8 cellular contexts compared by ENCODE assay signal in the genomic region with DNA sequence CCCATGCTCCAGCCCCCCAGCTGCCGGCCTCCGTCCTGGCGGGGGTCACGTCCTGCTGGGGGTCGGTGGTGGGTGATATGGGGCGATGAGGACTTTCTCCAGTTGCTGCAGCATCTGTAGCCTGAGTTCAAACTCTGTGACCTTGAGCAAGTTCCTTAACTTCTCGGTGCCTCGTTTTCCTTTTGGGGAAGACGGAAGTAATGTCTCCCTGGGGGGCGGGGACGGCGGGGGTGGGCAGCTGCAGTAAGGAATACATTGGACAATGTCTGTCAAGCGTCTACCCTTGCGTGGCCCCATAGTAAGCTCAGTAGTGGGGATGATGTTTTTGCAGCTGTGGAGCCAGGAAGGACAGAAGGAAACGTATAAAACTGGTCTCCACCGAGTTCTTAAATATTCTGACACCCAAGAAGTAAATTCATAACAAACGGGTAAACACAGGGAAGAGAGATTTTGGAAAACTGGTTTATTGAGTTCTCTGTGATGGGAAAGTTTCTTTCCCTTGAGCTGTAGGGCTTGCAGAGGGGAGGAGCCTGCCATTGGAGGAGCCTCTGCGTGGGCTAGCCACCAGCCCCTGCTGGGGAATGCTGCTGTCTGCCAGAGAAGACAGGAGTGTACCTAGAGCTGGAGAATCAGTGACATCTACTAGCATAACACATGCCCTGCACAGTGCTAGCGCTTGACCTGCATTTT. TPM values are rescaled to one million over a fixed set of nuclear protein-coding genes. Genes with fewer than 3 reads are reported as not detected.
A peak's percentile ranks its signal among the peaks of the same experiment; 100 is the strongest.
DNase-seq lines count a peak whose midpoint lies in the region; ATAC-seq and TF ChIP-seq lines count a peak whose summit lies in the region.

No MANE protein-coding gene starts in this region.

- H4K20me1 ChIP-seq in PC-9 (ENCODE audit: insufficient read depth), result no peaks in the 10 kb centered on the region

- CTCF ChIA-PET in PC-9 (lab: Charles Lee), result interaction anchor here (0.6 to 0.7 kb wide), 2 partner anchors 10 to 165 kb away, joined by 3 read pairs; no protein-coding TSS in a partner anchor

- no peak overlapping the region for H3K27ac ChIP-seq in PC-9

- peak overlapping the region; percentile 89 for H3K4me3 ChIP-seq in GM12864 (ENCODE audit: low read depth, low read length)
- H3K4me3 ChIP-seq in PC-9, result no peak overlapping the region; the same call in 1 of the 2 replicates

- H3F3A ChIP-seq in PC-9 (ENCODE audit: insufficient read depth, low read depth), result peaks cover 15% of the 10 kb centered on the region; the same call in 1 of the 2 replicates

- POLR2A ChIA-PET in PC-9 (lab: Charles Lee; ENCODE audit: unreplicated experiment), result interaction anchor here (0.7 kb wide), 1 partner anchor 96 kb away, joined by 5 read pairs; no protein-coding TSS in a partner anchor

- no TSS peak for BruUV-seq in PC-9 (replicated peaks; lab: Mats Ljungman, UMichigan)

- DNase-seq in GM12864 (ENCODE audit: low read depth) (no peak), PC-9 (peak in 1 of 2 experiments; percentile 37), erythroblast (lab: John Stamatoyannopoulos, UW) (peak; percentile 25 to 40), posterior vena cava (ENCODE audit: low spot score) (peak; percentile 80), NCI-H2171 treated with DMSO at 0.1 percent for 48 hours (lab: John Stamatoyannopoulos, UW) (no peak), inferior parietal cortex (ENCODE audit: extremely low spot score) (no peak)
- DNase-seq in stimulated activated CD4-positive, alpha-beta T cell treated with anti-CD3 and anti-CD28 coated beads, Interleukin-2, amount 100 ng/mL, for 48 hours, result no peak

- H3K4me2 ChIP-seq in PC-9, result peak overlapping the region; percentile 86

- no peak for TF ChIP-seq POLR2A in erythroblast (IDR thresholded peaks at IDR 0.05; ENCODE audit: low read length)
- TF ChIP-seq POLR2A in GM18505 (IDR thresholded peaks at IDR 0.05; ENCODE audit: borderline replicate concordance, extremely low read depth, insufficient read depth, insufficient read length), result no peak

- peaks cover 16% of the 10 kb centered on the region; the same call in 1 of the 2 replicates for H3K79me2 ChIP-seq in PC-9 (ENCODE audit: low read depth)

- H3K9me3 ChIP-seq in PC-9 (ENCODE audit: insufficient read depth, low read depth), result no peaks in the 10 kb centered on the region

- H3K9me2 ChIP-seq in PC-9 (ENCODE audit: insufficient read depth), result no peaks in the 10 kb centered on the region

- H3K36me3 ChIP-seq in PC-9 (ENCODE audit: low read depth), result no peaks in the 10 kb centered on the region

- TF ChIP-seq CTCF in GM12864 (IDR thresholded peaks at IDR 0.05; ENCODE audit: low read depth, low read length, missing control alignments), result no peak
- no peak for TF ChIP-seq CTCF in PC-9 (conservative IDR thresholded peaks at IDR 0.05)

- no peak for ATAC-seq in GM18505 (IDR thresholded peaks at IDR 0.05; ENCODE audit: unreplicated experiment)

- no peaks in the 10 kb centered on the region for H3K27me3 ChIP-seq in PC-9 (ENCODE audit: insufficient read depth, low read depth)

- intact Hi-C loops in PC-9 (cut with micrococcal nuclease; ENCODE audit: unreplicated experiment), result loop anchor here (5.0 kb wide), 1 partner anchor 42 kb away; no protein-coding TSS in a partner anchor
- intact Hi-C loops in posterior vena cava (cut with DNase I), result loop anchor here in 1 of 2 donors (10.0 kb wide), 1 partner anchor 336 kb away; a partner anchor contains a TSS

- peaks cover 48% of the 10 kb centered on the region for H3K4me1 ChIP-seq in PC-9 (replicated peaks; ENCODE audit: insufficient read depth)

- no peak overlapping the region for H2AFZ ChIP-seq in PC-9

RNA-seq across cellular contexts. Expression of a gene that starts 1.0 kb away (rescaled TPM):
- total RNA-seq in PC-9 (2021) (12.8 and 12.9 TPM in 2 replicates), posterior vena cava (10 to 100 TPM; 11.6 to 12.2 TPM)

RNA-seq across cellular contexts. Expression of a gene that starts 23.0 kb away (rescaled TPM):
- total RNA-seq in PC-9 (2021) (0.65 and 1.5 TPM in 2 replicates), posterior vena cava (not detected)

Comparison
In these comparisons a context has a peak if more than half of its experiments do, and no peak if none do; other contexts are left out.
1. DNase-seq: peak in erythroblast (2 of 2) and posterior vena cava (single experiment); none in GM12864 (single experiment), NCI-H2171 treated with DMSO at 0.1 percent for 48 hours (single experiment), inferior parietal cortex (single experiment) and stimulated activated CD4-positive, alpha-beta T cell treated with anti-CD3 and anti-CD28 coated beads, Interleukin-2, amount 100 ng/mL, for 48 hours (0 of 2).